9 cellular contexts compared by ENCODE assay signal in genomic region chr4:184265566-184266351, GRCh38. TPM values are rescaled to one million over a fixed set of nuclear protein-coding genes. Genes with fewer than 3 reads are reported as not detected.
DNase-seq lines count a peak whose midpoint lies in the region; ATAC-seq and TF ChIP-seq lines count a peak whose summit lies in the region.
"Had no signal": no experiment of that assay in that cellular context is flagged by ENCODE, and none has a peak within 500 bp of the region (broad histone marks: within the 10 kb centered on the region; RNA-seq: fewer than 3 reads in every experiment).

No MANE protein-coding gene starts in this region.

- H3K4me1 Mint-ChIP-seq in effector memory CD8-positive, alpha-beta T cell (ENCODE audit: low read depth in 2 of 2): peaks cover 18 to 28% of the 10 kb centered on the region in 2 donors

- peaks cover 12% of the 10 kb centered on the region for H3K79me2 ChIP-seq in OCI-LY3 (ENCODE audit: low read length)

- intact Hi-C loops in colonic mucosa (cut with DNase I) (no loop called here), testis (cut with DNase I; ENCODE audit: low total_unique reads) (no loop called here)

- no peaks in the 10 kb centered on the region for H4K20me1 ChIP-seq in OCI-LY3 (ENCODE audit: insufficient read depth, low read length)

- H3K9me3 ChIP-seq in OCI-LY3 (ENCODE audit: insufficient read depth, low read length) (no peaks in the 10 kb centered on the region), colonic mucosa (no peaks in the 10 kb centered on the region), testis (no peaks in the 10 kb centered on the region)

- H3K4me3 ChIP-seq in OCI-LY3 (ENCODE audit: low read length) (peak overlapping the region; percentile 88), colonic mucosa (no peak overlapping the region), testis (no peak overlapping the region)

- H3K27me3 Mint-ChIP-seq in effector memory CD8-positive, alpha-beta T cell: no peaks in the 10 kb centered on the region

- TF ChIP-seq CTCF in OCI-LY3 (IDR thresholded peaks at IDR 0.05; ENCODE audit: low read depth, low read length) (no peak), colonic mucosa (IDR thresholded peaks at IDR 0.05) (no peak), testis (IDR thresholded peaks at IDR 0.05) (no peak)

- ATAC-seq in GM21515 (IDR thresholded peaks at IDR 0.05; ENCODE audit: unreplicated experiment): peak; percentile 27
- ATAC-seq in effector memory CD8-positive, alpha-beta T cell (replicated peaks): no peak

- peaks cover 13% of the 10 kb centered on the region for H3K36me3 Mint-ChIP-seq in effector memory CD8-positive, alpha-beta T cell (ENCODE audit: insufficient read depth)

- H3K27ac Mint-ChIP-seq in effector memory CD8-positive, alpha-beta T cell: peak overlapping the region; percentile 46 to 97

- H2AFZ ChIP-seq in OCI-LY3 (ENCODE audit: low read depth, low read length): no peak overlapping the region

- H3K27ac ChIP-seq in OCI-LY3 (ENCODE audit: low read length) (peak overlapping the region; percentile 100), colonic mucosa (no peak overlapping the region), testis (no peak overlapping the region)

- peak overlapping the region; percentile 34 to 40 for H3K4me3 Mint-ChIP-seq in effector memory CD8-positive, alpha-beta T cell

- in situ Hi-C loops in Caki2 (cut with HindIII; ENCODE audit: low pct_unique_long_range_greater_than_20kb, low sequenced_read_pairs): no loop called here

- H3K36me3 ChIP-seq in OCI-LY3 (replicated peaks; ENCODE audit: low read depth, low read length): no peaks in the 10 kb centered on the region
- no peaks in the 10 kb centered on the region for H3K36me3 ChIP-seq in colonic mucosa
- H3K36me3 ChIP-seq in testis (ENCODE audit: low read depth, missing control alignments): no peaks in the 10 kb centered on the region

- H3K9ac ChIP-seq in OCI-LY3 (ENCODE audit: low read length): peak overlapping the region; percentile 96
- H3K9ac ChIP-seq in colonic mucosa (ENCODE audit: low read depth in 2 of 2, low read length in 2 of 2): no peak overlapping the region

- H3K9me3 Mint-ChIP-seq in effector memory CD8-positive, alpha-beta T cell: no peaks in the 10 kb centered on the region

- H3K27me3 ChIP-seq in OCI-LY3 (ENCODE audit: low read depth, low read length): no peaks in the 10 kb centered on the region
- no peaks in the 10 kb centered on the region for H3K27me3 ChIP-seq in colonic mucosa
- no peaks in the 10 kb centered on the region for H3K27me3 ChIP-seq in testis

- H3K4me1 ChIP-seq in OCI-LY3 (ENCODE audit: low read length) (peaks cover 54% of the 10 kb centered on the region), colonic mucosa (no peaks in the 10 kb centered on the region), testis (peaks cover 4% of the 10 kb centered on the region)

- 52 to 65% methylated on average over 16 of the region's 16 CpGs for WGBS in testis, 2 donors

- H3K4me2 ChIP-seq in OCI-LY3 (ENCODE audit: low read length): peak overlapping the region; percentile 79

- peak; percentile 81 for DNase-seq in Caki2 (ENCODE audit: low read depth)
- DNase-seq in effector memory CD8-positive, alpha-beta T cell: no peak
- no peak for DNase-seq in COLO668 (lab: John Stamatoyannopoulos, UW; ENCODE audit: unreplicated experiment)
- no peak for DNase-seq in colonic mucosa
- no peak for DNase-seq in testis
- DNase-seq in Ammon's horn (ENCODE audit: low spot score): no peak

- TF ChIP-seq POLR2A in testis (IDR thresholded peaks at IDR 0.05): no peak

RNA-seq across cellular contexts. Expression of gene ENPP6, which starts 48.1 kb away (rescaled TPM):
- 0.03 TPM in 1 of 2 replicates, not detected in the other for total RNA-seq in Caki2 (2014; rRNA removed; shearing (Covaris generic); ENCODE audit: low replicate concordance)
- total RNA-seq in colonic mucosa: under 1 TPM; 0.27 to 0.53 TPM
- 1 to 10 TPM; 2.0 to 3.5 TPM for total RNA-seq in testis
- polyA plus RNA-seq in testis (ENCODE audit: insufficient read depth, low read depth, low replicate concordance): 4.9 TPM
- total RNA-seq: fibroblast of villous mesenchyme had no signal
